ENCODE assay signal across 22 cellular contexts in the genomic region with DNA sequence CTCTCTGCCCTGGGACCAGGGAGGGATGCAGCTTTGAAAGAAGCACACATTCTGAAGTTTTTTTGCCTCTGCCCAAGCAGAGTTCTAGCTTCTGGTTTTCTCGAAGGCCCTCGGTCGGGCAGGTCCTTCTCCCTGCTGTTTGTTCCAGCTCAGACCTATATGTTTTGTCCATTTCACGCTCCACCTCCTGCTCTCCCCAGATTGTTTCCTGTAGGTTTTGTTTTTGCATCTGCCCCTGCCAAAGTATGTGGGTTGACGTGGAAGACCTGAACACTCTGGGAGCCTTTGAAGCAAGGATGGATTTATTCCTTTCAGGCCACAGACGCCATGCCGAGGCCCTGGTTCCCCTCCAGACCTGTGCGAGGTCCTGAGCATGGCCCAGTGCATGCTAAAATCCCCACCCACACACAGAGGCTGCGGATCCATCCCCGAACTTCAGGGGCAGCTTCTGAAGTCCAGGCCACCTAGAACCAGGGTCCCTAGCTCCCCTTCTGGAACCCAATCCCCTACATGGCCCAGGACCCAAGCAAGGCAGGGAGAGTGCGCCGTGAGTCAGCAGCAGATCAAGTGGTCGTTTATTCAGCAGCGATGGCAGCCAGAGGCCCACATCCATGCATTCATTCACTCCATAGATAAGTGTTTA.
DNase-seq lines count a peak whose midpoint lies in the region; ATAC-seq, FAIRE-seq and TF ChIP-seq lines count a peak whose summit lies in the region.
"Had no signal": no experiment of that assay in that cellular context is flagged by ENCODE, and none has a peak within 500 bp of the region (broad histone marks: within the 10 kb centered on the region; RNA-seq: fewer than 3 reads in every experiment).

No MANE protein-coding gene starts in this region.

- peak overlapping the region; percentile 36 for H3K27ac Mint-ChIP-seq in neural progenitor cell
- no peak overlapping the region for H3K27ac Mint-ChIP-seq in stimulated activated memory B cell treated with anti-CD40 and anti-IgM and Interleukin-4, amounts not matched to agents 10 μg/mL and 1 μg/mL and 100 μg/mL, for 72 hours
- H3K27ac Mint-ChIP-seq: activated CD4-positive, alpha-beta memory T cell treated with anti-CD3 and anti-CD28 coated beads for 36 hours had no signal

- peaks cover 8% of the 10 kb centered on the region for H3K27me3 Mint-ChIP-seq in neural progenitor cell (ENCODE audit: insufficient read depth, low read depth)
- H3K27me3 Mint-ChIP-seq in stimulated activated memory B cell treated with anti-CD40 and anti-IgM and Interleukin-4, amounts not matched to agents 10 μg/mL and 1 μg/mL and 100 μg/mL, for 72 hours: no peaks in the 10 kb centered on the region
- H3K27me3 Mint-ChIP-seq: activated CD4-positive, alpha-beta memory T cell treated with anti-CD3 and anti-CD28 coated beads for 36 hours had no signal

- H2AFZ ChIP-seq in HepG2 (ENCODE audit: low read length): no peak overlapping the region
- no peak overlapping the region for H2AFZ ChIP-seq in neural progenitor cell (replicated peaks)

- intact Hi-C loops in HepG2 (cut with micrococcal nuclease; ENCODE audit: unreplicated experiment) (no loop called here), right lobe of liver (cut with DNase I) (no loop called here), heart right ventricle (cut with DNase I) (no loop called here), upper lobe of right lung (cut with DNase I) (no loop called here)

- BruUV-seq in HepG2 (replicated peaks; lab: Mats Ljungman, UMichigan): no TSS peak

- H3K9me3 Mint-ChIP-seq in neural progenitor cell: no peaks in the 10 kb centered on the region
- H3K9me3 Mint-ChIP-seq in stimulated activated memory B cell treated with anti-CD40 and anti-IgM and Interleukin-4, amounts not matched to agents 10 μg/mL and 1 μg/mL and 100 μg/mL, for 72 hours: no peaks in the 10 kb centered on the region
- H3K9me3 Mint-ChIP-seq: activated CD4-positive, alpha-beta memory T cell treated with anti-CD3 and anti-CD28 coated beads for 36 hours had no signal

- no peak for TF ChIP-seq EP300 in HepG2 (IDR thresholded peaks at IDR 0.05; ENCODE audit: low read depth in 2 of 2, low read length in 2 of 2)
- no peak for TF ChIP-seq EP300 in HepG2 (CRISPR knock-in tag; IDR thresholded peaks at IDR 0.05; ENCODE audit: borderline replicate concordance)

- DNase-seq in HepG2 (ENCODE audit: low spot score): no peak
- DNase-seq in right lobe of liver: no peak
- DNase-seq in heart right ventricle: no peak
- DNase-seq in neural progenitor cell (ENCODE audit: low spot score): no peak
- peak; percentile 23 for DNase-seq in upper lobe of right lung
- no peak for DNase-seq in activated CD4-positive, alpha-beta T cell treated with anti-CD3 and anti-CD28 coated beads, Interleukin-2, amount 50 U/mL, for 4 hours
- DNase-seq: activated CD4-positive, alpha-beta memory T cell treated with anti-CD3 and anti-CD28 coated beads for 36 hours; activated CD4-positive, CD25-positive, alpha-beta regulatory T cell; activated gamma-delta T cell treated with Interleukin-2 at 50 U/mL for 16 hours; GDM1; left lung; NCI-H1417; NCI-H2171; NCI-H748 treated with DMSO at 0.1 percent for 48 hours; nucleus accumbens; retina had no signal

- 33% methylated on average over 14 of the region's 14 CpGs for WGBS in HepG2 (ENCODE audit: low lambda C conversion rate)
- WGBS in right lobe of liver (ENCODE audit: insufficient coverage, low coverage, low lambda C conversion rate, missing lambda C conversion rate): 86% methylated on average over 11 of the region's 14 CpGs
- WGBS in heart right ventricle, 2 donors: 75 to 78% methylated on average over 14 of the region's 14 CpGs

- H3K4me1 Mint-ChIP-seq in neural progenitor cell: peaks cover 69% of the 10 kb centered on the region
- peaks cover 11% of the 10 kb centered on the region for H3K4me1 Mint-ChIP-seq in stimulated activated memory B cell treated with anti-CD40 and anti-IgM and Interleukin-4, amounts not matched to agents 10 μg/mL and 1 μg/mL and 100 μg/mL, for 72 hours
- H3K4me1 Mint-ChIP-seq: CD14-positive monocyte had no signal

- H3K27me3 ChIP-seq in HepG2 (ENCODE audit: control insufficient read depth in 1 of 2, insufficient read depth in 2 of 2, low read length in 2 of 2) (peaks cover 4 to 78% of the 10 kb centered on the region in 2 experiments), right lobe of liver (no peaks in the 10 kb centered on the region), heart right ventricle (no peaks in the 10 kb centered on the region), neural progenitor cell (no peaks in the 10 kb centered on the region), upper lobe of right lung (no peaks in the 10 kb centered on the region)

- no peak for TF ChIP-seq RAD21 in HepG2 (CRISPR knock-in tag; IDR thresholded peaks at IDR 0.05)

- H3K4me3 ChIP-seq in HepG2 (replicated peaks in 1 of 3; ENCODE audit: insufficient read depth in 1 of 3, low read depth in 2 of 3, low read length in 3 of 3): no peak overlapping the region
- no peak overlapping the region for H3K4me3 ChIP-seq in right lobe of liver
- no peak overlapping the region for H3K4me3 ChIP-seq in heart right ventricle
- no peak overlapping the region for H3K4me3 ChIP-seq in neural progenitor cell
- H3K4me3 ChIP-seq in upper lobe of right lung: no peak overlapping the region
- H3K4me3 ChIP-seq: coronary artery, left lung had no signal

- in situ Hi-C loops in HepG2 (cut with HindIII; ENCODE audit: extremely low pct_ligation_motif_present, low pct_unique_long_range_greater_than_20kb): no loop called here

- POLR2A ChIA-PET in HepG2 (lab: Yijun Ruan, JAX): no interaction called here

- no peaks in the 10 kb centered on the region for H3F3A ChIP-seq in neural progenitor cell (ENCODE audit: low read depth)

- H3K4me3 Mint-ChIP-seq in neural progenitor cell: peak overlapping the region; percentile 1
- no peak overlapping the region for H3K4me3 Mint-ChIP-seq in stimulated activated memory B cell treated with anti-CD40 and anti-IgM and Interleukin-4, amounts not matched to agents 10 μg/mL and 1 μg/mL and 100 μg/mL, for 72 hours
- H3K4me3 Mint-ChIP-seq: activated CD4-positive, alpha-beta memory T cell treated with anti-CD3 and anti-CD28 coated beads for 36 hours; CD14-positive monocyte had no signal

- TF ChIP-seq CTCF in HepG2 (CRISPR knock-in tag; IDR thresholded peaks at IDR 0.05): no peak
- no peak for TF ChIP-seq CTCF in right lobe of liver (IDR thresholded peaks at IDR 0.05)
- TF ChIP-seq CTCF in heart right ventricle (IDR thresholded peaks at IDR 0.05): no peak
- no peak for TF ChIP-seq CTCF in neural progenitor cell (IDR thresholded peaks at IDR 0.05)
- TF ChIP-seq CTCF in upper lobe of right lung (IDR thresholded peaks at IDR 0.05): no peak

- H3K36me3 ChIP-seq in HepG2 (replicated peaks in 1 of 2; ENCODE audit: control insufficient read depth in 1 of 2, insufficient read depth in 2 of 2, low read length in 2 of 2) (no peaks in the 10 kb centered on the region), right lobe of liver (no peaks in the 10 kb centered on the region), heart right ventricle (no peaks in the 10 kb centered on the region), neural progenitor cell (no peaks in the 10 kb centered on the region), upper lobe of right lung (no peaks in the 10 kb centered on the region)
- H3K36me3 ChIP-seq: left lung had no signal

- no peaks in the 10 kb centered on the region for H3K9me3 ChIP-seq in HepG2 (ENCODE audit: low read length)
- no peaks in the 10 kb centered on the region for H3K9me3 ChIP-seq in right lobe of liver
- H3K9me3 ChIP-seq in heart right ventricle: no peaks in the 10 kb centered on the region
- H3K9me3 ChIP-seq in neural progenitor cell (ENCODE audit: low read depth): no peaks in the 10 kb centered on the region
- no peaks in the 10 kb centered on the region for H3K9me3 ChIP-seq in upper lobe of right lung
- H3K9me3 ChIP-seq: left lung had no signal

- ATAC-seq in HepG2 (no peak), right lobe of liver (no peak), heart right ventricle (no peak), upper lobe of right lung (no peak), GM19035 (IDR thresholded peaks at IDR 0.05; ENCODE audit: unreplicated experiment) (no peak)
- no peak for ATAC-seq in stimulated activated memory B cell treated with anti-CD40 and anti-IgM and Interleukin-4, amounts not matched to agents 10 μg/mL and 1 μg/mL and 100 μg/mL, for 72 hours
- ATAC-seq: HCT116, left lung had no signal

- H3K4me1 ChIP-seq in HepG2 (ENCODE audit: insufficient read depth, low read length) (no peaks in the 10 kb centered on the region), right lobe of liver (no peaks in the 10 kb centered on the region), heart right ventricle (peaks cover 4 to 55% (median 32%) of the 10 kb centered on the region in 9 donors), neural progenitor cell (peaks cover 20% of the 10 kb centered on the region), upper lobe of right lung (no peaks in the 10 kb centered on the region)
- H3K4me1 ChIP-seq: left lung had no signal

- no peaks in the 10 kb centered on the region for H3K79me2 ChIP-seq in HepG2 (ENCODE audit: insufficient read depth, low read length)
- no peaks in the 10 kb centered on the region for H3K79me2 ChIP-seq in neural progenitor cell (ENCODE audit: low read depth)

- TF ChIP-seq POLR2A in HepG2 (IDR thresholded peaks at IDR 0.05; ENCODE audit: insufficient read depth in 1 of 2, low read depth in 2 of 2, low read length in 2 of 2) (no peak), right lobe of liver (IDR thresholded peaks at IDR 0.05) (no peak)

- CTCF ChIA-PET in HepG2 (lab: Yijun Ruan, JAX; ENCODE audit: low intra/inter-chr PET ratio, low total read pairs): no interaction called here

- H4K20me1 ChIP-seq in HepG2 (ENCODE audit: insufficient read depth, low read length) (no peaks in the 10 kb centered on the region), neural progenitor cell (ENCODE audit: low read depth) (no peaks in the 10 kb centered on the region)

- no peak for FAIRE-seq in HepG2 (lab: Jason Lieb, UNC)
- FAIRE-seq: D721Med had no signal

- H3K4me2 ChIP-seq in HepG2 (ENCODE audit: low read depth, low read length) (no peak overlapping the region), neural progenitor cell (no peak overlapping the region)

- H3K27ac ChIP-seq in HepG2 (ENCODE audit: extremely low read length, insufficient read depth, low read length) (no peak overlapping the region), right lobe of liver (no peak overlapping the region), heart right ventricle (peak overlapping the region in 8 of 10 donors; percentile 1 to 70 (median 42)), neural progenitor cell (no peak overlapping the region), upper lobe of right lung (no peak overlapping the region)
- H3K27ac ChIP-seq: coronary artery, left lung had no signal

- H3K9ac ChIP-seq in HepG2 (ENCODE audit: insufficient read depth, low read depth, low read length): no peak overlapping the region
- H3K9ac ChIP-seq in neural progenitor cell: no peak overlapping the region

- H3K36me3 Mint-ChIP-seq in neural progenitor cell: no peaks in the 10 kb centered on the region
- H3K36me3 Mint-ChIP-seq in stimulated activated memory B cell treated with anti-CD40 and anti-IgM and Interleukin-4, amounts not matched to agents 10 μg/mL and 1 μg/mL and 100 μg/mL, for 72 hours: peaks cover 5% of the 10 kb centered on the region
- H3K36me3 Mint-ChIP-seq: activated CD4-positive, alpha-beta memory T cell treated with anti-CD3 and anti-CD28 coated beads for 36 hours; CD14-positive monocyte had no signal

TF ChIP-seq in HepG2, 621 proteins besides CTCF, POLR2A, EP300 and RAD21 (continues in another document):
- no peak for TF ChIP-seq ZNF678 (CRISPR knock-in tag; IDR thresholded peaks at IDR 0.05)

Comparison
In these comparisons a context has a peak if more than half of its experiments do, and no peak if none do; other contexts are left out.
1. H3K27ac ChIP-seq: peak in heart right ventricle (8 of 10); none in HepG2 (single experiment), right lobe of liver (0 of 3), neural progenitor cell (single experiment) and upper lobe of right lung (single experiment).